Comparison of ENCODE assay signal across 16 cellular contexts in the genomic region with DNA sequence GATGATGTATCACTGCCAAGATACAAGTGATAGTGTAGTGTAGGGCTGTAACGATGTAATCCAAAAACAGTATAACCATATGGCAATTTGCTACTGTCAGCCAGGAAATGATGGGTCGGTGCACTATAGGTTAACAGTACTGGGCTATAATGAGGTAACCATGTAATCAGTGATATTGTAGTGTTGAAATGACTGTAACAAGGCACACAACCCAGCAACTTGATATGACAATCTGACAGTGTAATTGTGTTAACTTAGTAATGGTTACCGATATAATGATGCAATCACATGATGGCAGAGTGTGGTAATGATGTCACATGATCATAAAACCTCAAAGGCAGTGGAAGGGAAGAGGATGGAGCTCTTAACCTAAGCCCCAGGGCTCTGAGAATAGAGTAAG.
"Had no signal": no experiment of that assay in that cellular context is flagged by ENCODE, and none has a peak within 500 bp of the region (broad histone marks: within the 10 kb centered on the region; RNA-seq: fewer than 3 reads in every experiment).

No MANE protein-coding gene starts in this region.

- H3K4me3 ChIP-seq: hepatocyte, sigmoid colon, stomach, uterus had no signal

- H3K36me3 ChIP-seq: sigmoid colon, stomach, uterus had no signal

- DNase-seq: activated CD4-positive, alpha-beta T cell treated with anti-CD3 and anti-CD28 coated beads, Interleukin-2, amount 50 U/mL, for 48 hours; activated CD4-positive, CD25-positive, alpha-beta regulatory T cell; activated effector memory CD4-positive, alpha-beta T cell treated with Interleukin-2 at 50 U/mL for 16 hours; anterior cingulate cortex; cerebellar nuclear complex; endodermal cell; kidney; left ventricle myocardium superior; mesenchymal stem cell; nephron progenitor cell; sigmoid colon; stimulated activated CD4-positive, alpha-beta T cell treated with anti-CD3 and anti-CD28 coated beads, Interleukin-2, amount 100 ng/mL, for 24 hours; stomach; uterus had no signal

- H3K79me2 ChIP-seq: hepatocyte had no signal

- H3K27ac ChIP-seq: hepatocyte, sigmoid colon, stomach, uterus had no signal

- H3K9me3 ChIP-seq: sigmoid colon, stomach, uterus had no signal

- H3K4me3 Mint-ChIP-seq: activated naive CD8-positive, alpha-beta T cell; endodermal cell; nephron progenitor cell had no signal

- FAIRE-seq: kidney had no signal

- ATAC-seq: left ventricle myocardium superior had no signal

- H2AFZ ChIP-seq: hepatocyte had no signal

- H3K4me2 ChIP-seq: hepatocyte had no signal

- H3K27ac Mint-ChIP-seq: activated naive CD8-positive, alpha-beta T cell; endodermal cell; nephron progenitor cell had no signal

- H3K4me1 Mint-ChIP-seq: endodermal cell, nephron progenitor cell had no signal

- H3K4me1 ChIP-seq: sigmoid colon, stomach, uterus had no signal
